ENCODE assay signal across 1 cellular context in genomic region chr16:19011169-19011731, GRCh38.
A peak's percentile ranks its signal among the peaks of the same experiment; 100 is the strongest.
TF ChIP-seq lines count a peak whose summit lies in the region.

No MANE protein-coding gene starts in this region.

TF ChIP-seq in HepG2, 621 proteins besides CTCF, POLR2A, EP300 and RAD21 (continued from another document):
- TF ChIP-seq THYN1 (CRISPR knock-in tag; IDR thresholded peaks at IDR 0.05; ENCODE audit: borderline replicate concordance, low read depth), result no peak
- TF ChIP-seq ZNF660 (CRISPR knock-in tag; IDR thresholded peaks at IDR 0.05; ENCODE audit: borderline replicate concordance, low read depth), result no peak
- peak; percentile 11 for TF ChIP-seq TEAD3 (CRISPR knock-in tag; optimal IDR thresholded peaks at IDR 0.05; ENCODE audit: borderline replicate concordance)
- TF ChIP-seq ZSCAN25 (CRISPR knock-in tag; IDR thresholded peaks at IDR 0.05), result no peak
- TF ChIP-seq ARID5B (CRISPR knock-in tag; IDR thresholded peaks at IDR 0.05), result no peak
- TF ChIP-seq ZNF234 (CRISPR knock-in tag; conservative IDR thresholded peaks at IDR 0.05), result no peak
- TF ChIP-seq MTF2 (CRISPR knock-in tag; IDR thresholded peaks at IDR 0.05; ENCODE audit: borderline replicate concordance), result no peak
- no peak for TF ChIP-seq RBAK (CRISPR knock-in tag; IDR thresholded peaks at IDR 0.05)
- TF ChIP-seq ELK4 (CRISPR knock-in tag; IDR thresholded peaks at IDR 0.05; ENCODE audit: borderline replicate concordance), result no peak
- TF ChIP-seq ZNF619 (CRISPR knock-in tag; IDR thresholded peaks at IDR 0.05), result no peak
- 0 out of 2 replicates have a peak, but pooled peaks have one; percentile 21 for TF ChIP-seq ZNF451 (CRISPR knock-in tag; IDR thresholded peaks at IDR 0.05)
- no peak for TF ChIP-seq ZNF781 (CRISPR knock-in tag; IDR thresholded peaks at IDR 0.05; ENCODE audit: borderline replicate concordance, not compliant biosample characterization)
- no peak for TF ChIP-seq ZNF646 (CRISPR knock-in tag; IDR thresholded peaks at IDR 0.05)
- TF ChIP-seq ZNF792 (CRISPR knock-in tag; IDR thresholded peaks at IDR 0.05), result no peak
TF ChIP-seq in HepG2: peak in this region for 3.
